Comparison of ENCODE assay signal across 8 cellular contexts in the genomic region with DNA sequence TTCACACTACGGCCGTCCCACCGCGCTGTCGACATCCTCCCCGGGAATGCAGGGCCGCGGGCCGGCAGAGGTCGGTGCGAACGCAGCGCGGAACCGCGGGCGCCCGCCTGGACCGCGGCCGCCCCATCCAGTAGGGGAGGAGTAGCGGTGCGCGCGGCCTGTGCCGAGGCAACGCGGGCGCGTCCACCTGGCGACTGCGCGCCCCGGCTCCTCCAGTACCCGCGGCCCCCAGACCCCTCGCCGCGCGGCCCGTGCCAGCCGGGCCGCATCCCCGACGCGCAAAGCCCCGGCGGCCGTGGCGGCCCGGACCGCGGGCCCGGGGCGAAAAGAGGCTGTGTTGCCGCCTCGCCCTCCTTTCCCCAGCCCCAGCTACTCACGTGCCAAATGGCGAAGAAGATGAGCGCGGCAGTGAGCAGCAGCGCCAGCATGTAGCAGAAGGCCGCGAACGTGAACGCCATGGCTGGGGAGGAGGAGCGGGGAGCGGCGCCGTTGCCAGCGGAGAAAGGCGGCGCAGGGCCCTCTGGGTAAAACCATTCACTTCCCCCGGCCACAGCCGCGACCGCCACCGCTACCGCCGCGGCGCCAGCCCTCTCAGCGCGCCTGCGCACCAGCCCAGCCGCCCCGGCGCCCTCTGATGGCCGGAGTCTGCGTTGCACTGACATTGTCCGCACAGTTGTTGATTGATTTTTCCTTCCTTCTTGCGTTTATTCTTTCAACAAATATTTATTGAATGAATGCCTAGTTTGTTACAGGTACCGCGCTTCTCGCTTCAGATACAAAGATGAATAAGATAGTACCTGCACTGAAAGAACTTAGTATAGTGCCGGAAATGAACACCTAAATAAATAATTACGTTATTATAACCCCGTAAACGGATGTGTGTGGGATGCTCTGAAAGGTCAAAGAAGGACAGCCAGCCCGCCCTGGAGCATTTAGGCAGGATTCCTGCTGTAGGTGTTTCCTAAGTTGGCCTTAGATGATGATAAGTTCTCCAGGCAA. TPM values are rescaled to one million over a fixed set of nuclear protein-coding genes. Genes with fewer than 3 reads are reported as not detected.
A peak's percentile ranks its signal among the peaks of the same experiment; 100 is the strongest.
DNase-seq lines count a peak whose midpoint lies in the region; ATAC-seq and TF ChIP-seq lines count a peak whose summit lies in the region.

Gene CNIH1, minus strand, starts transcription at position 505 of the 999 bp plus-strand sequence. Its CDS starts 47 bp downstream, at position 458.

- peak; percentile 97 to 98 (median 97) for TF ChIP-seq CTCF in esophagus muscularis mucosa (IDR thresholded peaks at IDR 0.05)

- peak within 1 kb of the TSS; percentile 92 for H3K4me3 Mint-ChIP-seq in activated T-cell treated with anti-CD3 and anti-CD28 coated beads, Interleukin-2, amount 50 U/mL, for 4 hours
- H3K4me3 Mint-ChIP-seq in stimulated activated effector memory CD8-positive, alpha-beta T cell treated with anti-CD3 and anti-CD28 coated beads, Interleukin-12 subunit alpha, Interleukin-12 subunit beta, amount 100 ng/mL, for 72 hours, result peak within 1 kb of the TSS; percentile 73

- H3K27me3 Mint-ChIP-seq in activated T-cell treated with anti-CD3 and anti-CD28 coated beads, Interleukin-2, amount 50 U/mL, for 4 hours (ENCODE audit: low read depth), result no peaks in the 10 kb centered on the region

- peak; percentile 87 for DNase-seq in DMS79 (lab: John Stamatoyannopoulos, UW)
- peak; percentile 66 for DNase-seq in KG1 (lab: John Stamatoyannopoulos, UW)
- DNase-seq in activated T-cell treated with anti-CD3 and anti-CD28 coated beads, Interleukin-2, amount 50 U/mL, for 4 hours, result peak; percentile 89
- peak; percentile 97 for DNase-seq in esophagus muscularis mucosa (ENCODE audit: extremely low spot score)
- peak; percentile 93 for DNase-seq in myocyte (ENCODE audit: low read depth)
- peak; percentile 99 for DNase-seq in stimulated activated effector memory CD8-positive, alpha-beta T cell treated with anti-CD3 and anti-CD28 coated beads, Interleukin-12 subunit alpha, Interleukin-12 subunit beta, amount 100 ng/mL, for 72 hours (ENCODE audit: low spot score in 2 of 2)

- intact Hi-C loops in esophagus muscularis mucosa (cut with DNase I), result loop anchor here (2.0 to 5.0 kb wide), 2 partner anchors 44 to 48 kb away; partner anchors contain the start of genes CDKN3 and GMFB

- peaks cover 47% of the 10 kb centered on the region for H3K4me1 Mint-ChIP-seq in activated T-cell treated with anti-CD3 and anti-CD28 coated beads, Interleukin-2, amount 50 U/mL, for 4 hours (ENCODE audit: low read depth)
- peaks cover 41% of the 10 kb centered on the region for H3K4me1 Mint-ChIP-seq in stimulated activated effector memory CD8-positive, alpha-beta T cell treated with anti-CD3 and anti-CD28 coated beads, Interleukin-12 subunit alpha, Interleukin-12 subunit beta, amount 100 ng/mL, for 72 hours

- H3K9me3 ChIP-seq in esophagus muscularis mucosa, result no peaks in the 10 kb centered on the region

- H3K27ac ChIP-seq in esophagus muscularis mucosa (replicated peaks in 1 of 4), result peak within 1 kb of the TSS; percentile 89 to 97 (median 95)

- TF ChIP-seq POLR2A in esophagus muscularis mucosa (IDR thresholded peaks at IDR 0.05; ENCODE audit: low read depth), result no peak

- peak within 1 kb of the TSS; percentile 73 to 89 (median 82) for H3K4me3 ChIP-seq in esophagus muscularis mucosa

- no peak for TF ChIP-seq EP300 in esophagus muscularis mucosa (IDR thresholded peaks at IDR 0.05)

- 1% methylated on average over 51 of the region's 100 CpGs for WGBS in esophagus muscularis mucosa

- peak within 1 kb of the TSS; percentile 87 for H3K27ac Mint-ChIP-seq in stimulated activated effector memory CD8-positive, alpha-beta T cell treated with anti-CD3 and anti-CD28 coated beads, Interleukin-12 subunit alpha, Interleukin-12 subunit beta, amount 100 ng/mL, for 72 hours

- ATAC-seq in GM21723 (IDR thresholded peaks at IDR 0.05; ENCODE audit: unreplicated experiment), result peak; percentile 95
- ATAC-seq in activated T-cell treated with anti-CD3 and anti-CD28 coated beads, Interleukin-2, amount 50 U/mL, for 4 hours, result peak; percentile 98
- ATAC-seq in stimulated activated effector memory CD8-positive, alpha-beta T cell treated with anti-CD3 and anti-CD28 coated beads, Interleukin-12 subunit alpha, Interleukin-12 subunit beta, amount 100 ng/mL, for 72 hours, result peak; percentile 97

- no peaks in the 10 kb centered on the region for H3K27me3 ChIP-seq in esophagus muscularis mucosa

- H3K9me3 Mint-ChIP-seq in activated T-cell treated with anti-CD3 and anti-CD28 coated beads, Interleukin-2, amount 50 U/mL, for 4 hours, result no peaks in the 10 kb centered on the region
- H3K9me3 Mint-ChIP-seq in stimulated activated effector memory CD8-positive, alpha-beta T cell treated with anti-CD3 and anti-CD28 coated beads, Interleukin-12 subunit alpha, Interleukin-12 subunit beta, amount 100 ng/mL, for 72 hours, result no peaks in the 10 kb centered on the region

- peaks cover 16 to 47% (median 36%) of the 10 kb centered on the region in 4 donors for H3K4me1 ChIP-seq in esophagus muscularis mucosa

- peaks cover 18% of the 10 kb centered on the region for H3K36me3 Mint-ChIP-seq in activated T-cell treated with anti-CD3 and anti-CD28 coated beads, Interleukin-2, amount 50 U/mL, for 4 hours (ENCODE audit: insufficient read depth)
- H3K36me3 Mint-ChIP-seq in stimulated activated effector memory CD8-positive, alpha-beta T cell treated with anti-CD3 and anti-CD28 coated beads, Interleukin-12 subunit alpha, Interleukin-12 subunit beta, amount 100 ng/mL, for 72 hours, result peaks cover 28% of the 10 kb centered on the region

- no peaks in the 10 kb centered on the region for H3K36me3 ChIP-seq in esophagus muscularis mucosa

TF ChIP-seq in PFSK-1, 5 proteins besides CTCF, POLR2A, EP300 and RAD21:
- TF ChIP-seq FOXP2 (optimal IDR thresholded peaks at IDR 0.05; ENCODE audit: borderline replicate concordance, extremely low read depth, extremely low read length, insufficient read depth) (peak; percentile 28), REST (IDR thresholded peaks at IDR 0.05; ENCODE audit: insufficient read depth in 1 of 2, low read depth in 2 of 2, low read length in 2 of 2) (no peak), POLR2AphosphoS5 (IDR thresholded peaks at IDR 0.05; ENCODE audit: low read depth, low read length) (peak; percentile 60; the same call in 1 of the 2 replicates), TAF1 (IDR thresholded peaks at IDR 0.05; ENCODE audit: borderline replicate concordance, insufficient read depth, low read length) (0 out of 2 replicates have a peak, but pooled peaks have one; percentile 31), SIN3A (IDR thresholded peaks at IDR 0.05; ENCODE audit: borderline replicate concordance, insufficient read depth, low read length) (peak; percentile 6; the same call in 1 of the 2 replicates)

RNA-seq across cellular contexts. Expression of gene CNIH1, which starts in this region (rescaled TPM):
- polyA plus RNA-seq in PFSK-1 (2012; ENCODE audit: insufficient read length, low read depth), result 126 TPM
- total RNA-seq in activated T-cell treated with anti-CD3 and anti-CD28 coated beads, Interleukin-2, amount 50 U/mL, for 4 hours, result 10 to 100 TPM; 77.4 to 87.8 (median 81.6) TPM
- total RNA-seq in esophagus muscularis mucosa (100 to 1,000 TPM in 2 of 4 donors, 10 to 100 TPM in 2; 52.3 to 144 (median 103) TPM), myocyte (162 and 280 TPM in 2 replicates)
- polyA plus RNA-seq in myocyte (2012), result 130 TPM

Comparison
In these comparisons a context has a peak if more than half of its experiments do, and no peak if none do; other contexts are left out.
1. Peak in every context shown above with its lines: DNase-seq, ATAC-seq, H3K4me3 ChIP-seq and H3K27ac ChIP-seq.